ENCODE assay signal across 17 cellular contexts in genomic region chr14:85471156-85471555, GRCh38. TPM values are rescaled to one million over a fixed set of nuclear protein-coding genes. Genes with fewer than 3 reads are reported as not detected.
DNase-seq lines count a peak whose midpoint lies in the region; ATAC-seq and TF ChIP-seq lines count a peak whose summit lies in the region.
"Had no signal": no experiment of that assay in that cellular context is flagged by ENCODE, and none has a peak within 500 bp of the region (broad histone marks: within the 10 kb centered on the region; RNA-seq: fewer than 3 reads in every experiment).

No MANE protein-coding gene starts in this region.

- DNase-seq in HCEC 1CT (peak; percentile 22), amniotic stem cell (lab: John Stamatoyannopoulos, UW) (peak; percentile 21), fibroblast of peridontal ligament (ENCODE audit: extremely low read depth) (peak; percentile 93), smooth muscle cell (lab: John Stamatoyannopoulos, UW; ENCODE audit: unreplicated experiment) (no peak), NCI-H2227 treated with DMSO at 0.1 percent for 48 hours (lab: John Stamatoyannopoulos, UW) (no peak), epidermal melanocyte (ENCODE audit: insufficient read length, low spot score) (no peak)
- DNase-seq in CD8-positive, alpha-beta T cell = no peak
- DNase-seq: activated effector memory CD4-positive, alpha-beta T cell treated with Interleukin-2 at 50 U/mL for 16 hours; CD4-positive, alpha-beta memory T cell; effector CD4-positive, alpha-beta T cell; H7; MM.1S; tibial artery; WERI-Rb-1 had no signal

- H3K36me3 Mint-ChIP-seq in CD8-positive, alpha-beta T cell = no peaks in the 10 kb centered on the region
- H3K36me3 Mint-ChIP-seq: CD4-positive, alpha-beta memory T cell had no signal

- peak overlapping the region; percentile 56 for H3K4me2 ChIP-seq in smooth muscle cell

- H4K20me1 ChIP-seq in smooth muscle cell (ENCODE audit: low read depth) = no peaks in the 10 kb centered on the region

- TF ChIP-seq CTCF in smooth muscle cell (IDR thresholded peaks at IDR 0.05; ENCODE audit: borderline replicate concordance, insufficient read depth, poor library complexity, severe bottlenecking) = no peak
- TF ChIP-seq CTCF in CD8-positive, alpha-beta T cell (IDR thresholded peaks at IDR 0.05) = no peak

- POLR2A ChIA-PET in CD8-positive, alpha-beta T cell (lab: Charles Lee) = no interaction called here

- no peaks in the 10 kb centered on the region for H3K9me3 ChIP-seq in smooth muscle cell (replicated peaks; ENCODE audit: low read depth)
- no peaks in the 10 kb centered on the region for H3K9me3 ChIP-seq in CD8-positive, alpha-beta T cell (ENCODE audit: low read length)
- H3K9me3 ChIP-seq: tibial artery had no signal

- no peak overlapping the region for H3K9ac ChIP-seq in smooth muscle cell (ENCODE audit: low read depth)

- H3K27me3 Mint-ChIP-seq in CD8-positive, alpha-beta T cell (ENCODE audit: low read depth) = no peaks in the 10 kb centered on the region
- H3K27me3 Mint-ChIP-seq: CD4-positive, alpha-beta memory T cell had no signal

- H3F3A ChIP-seq in smooth muscle cell (ENCODE audit: low read depth) = peaks cover 31% of the 10 kb centered on the region

- H3K4me1 ChIP-seq in smooth muscle cell (ENCODE audit: low read depth) = peaks cover 16% of the 10 kb centered on the region
- H3K4me1 ChIP-seq in CD8-positive, alpha-beta T cell (ENCODE audit: insufficient read depth, low read length) = no peaks in the 10 kb centered on the region

- peak overlapping the region; percentile 89 for H3K27ac ChIP-seq in smooth muscle cell (ENCODE audit: low read depth)
- no peak overlapping the region for H3K27ac ChIP-seq in CD8-positive, alpha-beta T cell (ENCODE audit: low read depth, low read length)
- H3K27ac ChIP-seq: WERI-Rb-1 had no signal

- H3K36me3 ChIP-seq in smooth muscle cell (ENCODE audit: low read depth) = no peaks in the 10 kb centered on the region
- H3K36me3 ChIP-seq in CD8-positive, alpha-beta T cell (ENCODE audit: insufficient read depth, low read length) = no peaks in the 10 kb centered on the region
- H3K36me3 ChIP-seq: tibial artery, WERI-Rb-1 had no signal

- no peak overlapping the region for H3K4me3 Mint-ChIP-seq in CD8-positive, alpha-beta T cell
- H3K4me3 Mint-ChIP-seq: CD4-positive, alpha-beta memory T cell; neural crest cell had no signal

- no peaks in the 10 kb centered on the region for H3K9me3 Mint-ChIP-seq in CD8-positive, alpha-beta T cell

- H3K4me1 Mint-ChIP-seq in CD8-positive, alpha-beta T cell (ENCODE audit: low read depth) = no peaks in the 10 kb centered on the region
- H3K4me1 Mint-ChIP-seq: CD4-positive, alpha-beta memory T cell had no signal

- no peak for ATAC-seq in CD8-positive, alpha-beta T cell
- no peak for ATAC-seq in GM21576 (IDR thresholded peaks at IDR 0.05; ENCODE audit: unreplicated experiment)

- no peaks in the 10 kb centered on the region for H3K27me3 ChIP-seq in smooth muscle cell (ENCODE audit: low read depth)
- no peaks in the 10 kb centered on the region for H3K27me3 ChIP-seq in CD8-positive, alpha-beta T cell (ENCODE audit: insufficient read depth, low read length)
- H3K27me3 ChIP-seq: tibial artery had no signal

- no peak overlapping the region for H3K4me3 ChIP-seq in smooth muscle cell
- H3K4me3 ChIP-seq in CD8-positive, alpha-beta T cell (ENCODE audit: low read depth, low read length) = no peak overlapping the region
- H3K4me3 ChIP-seq: tibial artery had no signal

- H2AFZ ChIP-seq in smooth muscle cell (ENCODE audit: low read depth) = peak overlapping the region; percentile 79

- CTCF ChIA-PET in CD8-positive, alpha-beta T cell (lab: Charles Lee) = no interaction called here

- H3K79me2 ChIP-seq in smooth muscle cell (ENCODE audit: low read depth) = no peaks in the 10 kb centered on the region

- H3K27ac Mint-ChIP-seq in CD8-positive, alpha-beta T cell = no peak overlapping the region
- H3K27ac Mint-ChIP-seq: CD4-positive, alpha-beta memory T cell had no signal

- intact Hi-C loops in CD8-positive, alpha-beta T cell (cut with DNase I, micrococcal nuclease) = no loop called here

RNA-seq across cellular contexts. Expression of gene FLRT2, which starts 58.8 kb away (rescaled TPM):
- total RNA-seq in smooth muscle cell = 89.0 and 104 TPM in 2 replicates
- 47.0 and 52.3 TPM in 2 replicates for polyA plus RNA-seq in smooth muscle cell
- total RNA-seq in CD8-positive, alpha-beta T cell = not detected
- total RNA-seq: activated CD8-positive, alpha-beta memory T cell treated with anti-CD3 and anti-CD28 coated beads for 36 hours had no signal
- polyA plus RNA-seq: CD4-positive, alpha-beta memory T cell had no signal

Comparison
In these comparisons a context has a peak if more than half of its experiments do, and no peak if none do; other contexts are left out.
1. DNase-seq: peak in HCEC 1CT (single experiment), amniotic stem cell (single experiment) and fibroblast of peridontal ligament (single experiment); none in smooth muscle cell (single experiment), CD8-positive, alpha-beta T cell (0 of 7), NCI-H2227 treated with DMSO at 0.1 percent for 48 hours (single experiment) and epidermal melanocyte (single experiment).
2. RNA of gene FLRT2, which starts 58.8 kb away (total RNA-seq): 89.0 to 104 TPM in smooth muscle cell; not detected in CD8-positive, alpha-beta T cell; every median in the first group is over 10 times any median in the second.